ENCODE assay signal across 20 cellular contexts in genomic region chr21:37043818-37044217, GRCh38. TPM values are rescaled to one million over a fixed set of nuclear protein-coding genes. Genes with fewer than 3 reads are reported as not detected.
DNase-seq lines count a peak whose midpoint lies in the region; ATAC-seq and TF ChIP-seq lines count a peak whose summit lies in the region.
"Had no signal": no experiment of that assay in that cellular context is flagged by ENCODE, and none has a peak within 500 bp of the region (broad histone marks: within the 10 kb centered on the region; RNA-seq: fewer than 3 reads in every experiment).

No MANE protein-coding gene starts in this region.

- H3K36me3 Mint-ChIP-seq in endothelial cell (ENCODE audit: low read depth, unreplicated experiment) (peaks cover 20% of the 10 kb centered on the region), neural crest cell (ENCODE audit: low read depth) (peaks cover 2% of the 10 kb centered on the region)
- no peaks in the 10 kb centered on the region for H3K36me3 Mint-ChIP-seq in activated naive CD4-positive, alpha-beta T cell treated with anti-CD3 and anti-CD28 coated beads, Interleukin-2, amount 50 U/mL, for 72 hours
- H3K36me3 Mint-ChIP-seq in stimulated activated memory B cell treated with anti-CD40 and anti-IgM and Interleukin-4, amounts not matched to agents 10 μg/mL and 1 μg/mL and 100 μg/mL, for 72 hours, result no peaks in the 10 kb centered on the region
- H3K36me3 Mint-ChIP-seq: CD14-positive monocyte had no signal

- H3K27ac Mint-ChIP-seq in endothelial cell (ENCODE audit: unreplicated experiment) (peak overlapping the region; percentile 74), neural crest cell (ENCODE audit: unreplicated experiment) (peak overlapping the region; percentile 71)
- H3K27ac Mint-ChIP-seq in activated naive CD4-positive, alpha-beta T cell treated with anti-CD3 and anti-CD28 coated beads, Interleukin-2, amount 50 U/mL, for 72 hours, result peak overlapping the region in 1 of 2 donors; percentile 53
- no peak overlapping the region for H3K27ac Mint-ChIP-seq in stimulated activated memory B cell treated with anti-CD40 and anti-IgM and Interleukin-4, amounts not matched to agents 10 μg/mL and 1 μg/mL and 100 μg/mL, for 72 hours
- H3K27ac Mint-ChIP-seq: CD14-positive monocyte had no signal

- H3K27me3 Mint-ChIP-seq in endothelial cell (ENCODE audit: unreplicated experiment) (peaks cover 3% of the 10 kb centered on the region), neural crest cell (ENCODE audit: low read depth) (peaks cover 2% of the 10 kb centered on the region)
- peaks cover 66% of the 10 kb centered on the region for H3K27me3 Mint-ChIP-seq in stimulated activated memory B cell treated with anti-CD40 and anti-IgM and Interleukin-4, amounts not matched to agents 10 μg/mL and 1 μg/mL and 100 μg/mL, for 72 hours

- H3K27ac ChIP-seq in BLaER1, result peak overlapping the region; percentile 83
- H3K27ac ChIP-seq: HL-60, Peyer's patch had no signal

- H3K36me3 ChIP-seq in BLaER1, result no peaks in the 10 kb centered on the region
- H3K36me3 ChIP-seq: Peyer's patch had no signal

- peak; percentile 48 for DNase-seq in KBM-7
- peak; percentile 11 for DNase-seq in endothelial cell (ENCODE audit: low spot score)
- DNase-seq in neural crest cell (ENCODE audit: low read depth, low spot score), result no peak
- DNase-seq in activated naive CD4-positive, alpha-beta T cell treated with anti-CD3 and anti-CD28 coated beads, Interleukin-2, amount 50 U/mL, for 72 hours (ENCODE audit: low spot score in 2 of 2), result no peak
- DNase-seq: AML-193, DMS79, NCI-H1694 treated with DMSO at 0.1 percent for 48 hours, NCI-H2081 treated with DMSO at 0.1 percent for 48 hours, NCI-H2171 treated with DMSO at 0.1 percent for 48 hours, NCI-H524 treated with DMSO at 0.1 percent for 48 hours, NCI-H82, Peyer's patch had no signal

- H3K9me3 ChIP-seq in BLaER1, result no peaks in the 10 kb centered on the region
- H3K9me3 ChIP-seq: Peyer's patch had no signal

- peak overlapping the region; percentile 80 for H3K4me3 Mint-ChIP-seq in endothelial cell (ENCODE audit: unreplicated experiment)
- H3K4me3 Mint-ChIP-seq in neural crest cell, result no peak overlapping the region
- H3K4me3 Mint-ChIP-seq in stimulated activated memory B cell treated with anti-CD40 and anti-IgM and Interleukin-4, amounts not matched to agents 10 μg/mL and 1 μg/mL and 100 μg/mL, for 72 hours, result no peak overlapping the region
- H3K4me3 Mint-ChIP-seq: CD14-positive monocyte had no signal

- H3K4me2 ChIP-seq in BLaER1, result peak overlapping the region; percentile 72

- no peaks in the 10 kb centered on the region for H3K27me3 ChIP-seq in BLaER1
- H3K27me3 ChIP-seq: Peyer's patch had no signal

- in situ Hi-C loops in KBM-7 (cut with MboI; ENCODE audit: low pct_unique_long_range_greater_than_20kb, low sequenced_read_pairs), result no loop called here

- H3K9ac ChIP-seq in BLaER1, result no peak overlapping the region

- H3K9me3 Mint-ChIP-seq in endothelial cell (ENCODE audit: unreplicated experiment) (no peaks in the 10 kb centered on the region), neural crest cell (peaks cover 7% of the 10 kb centered on the region)
- H3K9me3 Mint-ChIP-seq in activated naive CD4-positive, alpha-beta T cell treated with anti-CD3 and anti-CD28 coated beads, Interleukin-2, amount 50 U/mL, for 72 hours, result no peaks in the 10 kb centered on the region
- no peaks in the 10 kb centered on the region for H3K9me3 Mint-ChIP-seq in stimulated activated memory B cell treated with anti-CD40 and anti-IgM and Interleukin-4, amounts not matched to agents 10 μg/mL and 1 μg/mL and 100 μg/mL, for 72 hours
- H3K9me3 Mint-ChIP-seq: CD14-positive monocyte had no signal

- no peaks in the 10 kb centered on the region for H4K20me1 ChIP-seq in BLaER1

- no peak for TF ChIP-seq CTCF in endothelial cell (IDR thresholded peaks at IDR 0.05; ENCODE audit: unreplicated experiment)
- no peak for TF ChIP-seq CTCF in neural crest cell (conservative IDR thresholded peaks at IDR 0.05)

- H3K4me1 ChIP-seq in BLaER1, result peaks cover 66% of the 10 kb centered on the region
- H3K4me1 ChIP-seq: Peyer's patch had no signal

- no peak overlapping the region for H3K4me3 ChIP-seq in BLaER1
- H3K4me3 ChIP-seq: Peyer's patch had no signal

- ATAC-seq in HG03442 (IDR thresholded peaks at IDR 0.05; ENCODE audit: unreplicated experiment), result no peak
- ATAC-seq in activated naive CD4-positive, alpha-beta T cell treated with anti-CD3 and anti-CD28 coated beads, Interleukin-2, amount 50 U/mL, for 72 hours, result no peak
- ATAC-seq in stimulated activated memory B cell treated with anti-CD40 and anti-IgM and Interleukin-4, amounts not matched to agents 10 μg/mL and 1 μg/mL and 100 μg/mL, for 72 hours, result no peak

- peaks cover 31% of the 10 kb centered on the region for H3K4me1 Mint-ChIP-seq in endothelial cell (ENCODE audit: unreplicated experiment)
- peaks cover 27% of the 10 kb centered on the region for H3K4me1 Mint-ChIP-seq in neural crest cell
- H3K4me1 Mint-ChIP-seq in stimulated activated memory B cell treated with anti-CD40 and anti-IgM and Interleukin-4, amounts not matched to agents 10 μg/mL and 1 μg/mL and 100 μg/mL, for 72 hours, result peaks cover 11% of the 10 kb centered on the region

RNA-seq across cellular contexts. Expression of gene PIGP, which starts 29.1 kb away (rescaled TPM):
- 14.1 TPM for total RNA-seq in endothelial cell (ENCODE audit: unreplicated experiment)
- 16.1 and 16.5 TPM in 2 replicates for total RNA-seq in neural crest cell
- 10 to 100 TPM; 12.9 to 22.1 TPM for total RNA-seq in activated naive CD4-positive, alpha-beta T cell treated with anti-CD3 and anti-CD28 coated beads, Interleukin-2, amount 50 U/mL, for 72 hours

RNA-seq across cellular contexts. Expression of gene TTC3, which starts 29.2 kb away (rescaled TPM):
- total RNA-seq in endothelial cell (ENCODE audit: unreplicated experiment) (190 TPM), neural crest cell (216 and 219 TPM in 2 replicates)
- total RNA-seq in activated naive CD4-positive, alpha-beta T cell treated with anti-CD3 and anti-CD28 coated beads, Interleukin-2, amount 50 U/mL, for 72 hours, result 100 to 1,000 TPM in 1 of 2 donors, 10 to 100 TPM in 1; 63.6 to 113 TPM

RNA-seq across cellular contexts. Expression of gene RIPPLY3, which starts 37.3 kb away (rescaled TPM):
- total RNA-seq in endothelial cell (ENCODE audit: unreplicated experiment), result 86.4 TPM
- total RNA-seq in neural crest cell, result 2.6 and 3.2 TPM in 2 replicates
- total RNA-seq in activated naive CD4-positive, alpha-beta T cell treated with anti-CD3 and anti-CD28 coated beads, Interleukin-2, amount 50 U/mL, for 72 hours, result under 1 TPM in 1 of 2 donors, not detected in 1; 0.18 TPM
- total RNA-seq: HT-29, MCF 10A, OCI-LY7 had no signal

Comparison
In these comparisons a context has a peak if more than half of its experiments do, and no peak if none do; other contexts are left out.
1. DNase-seq: peak in KBM-7 (single experiment) and endothelial cell (single experiment); none in neural crest cell (single experiment) and activated naive CD4-positive, alpha-beta T cell treated with anti-CD3 and anti-CD28 coated beads, Interleukin-2, amount 50 U/mL, for 72 hours (0 of 2).
2. RNA of gene RIPPLY3, which starts 37.3 kb away (total RNA-seq): 86.4 TPM in endothelial cell (single experiment); 2.6 to 3.2 TPM in neural crest cell and 0.18 TPM in activated naive CD4-positive, alpha-beta T cell treated with anti-CD3 and anti-CD28 coated beads, Interleukin-2, amount 50 U/mL, for 72 hours; every median in the first group is over 10 times any median in the second.